In the genomic region with DNA sequence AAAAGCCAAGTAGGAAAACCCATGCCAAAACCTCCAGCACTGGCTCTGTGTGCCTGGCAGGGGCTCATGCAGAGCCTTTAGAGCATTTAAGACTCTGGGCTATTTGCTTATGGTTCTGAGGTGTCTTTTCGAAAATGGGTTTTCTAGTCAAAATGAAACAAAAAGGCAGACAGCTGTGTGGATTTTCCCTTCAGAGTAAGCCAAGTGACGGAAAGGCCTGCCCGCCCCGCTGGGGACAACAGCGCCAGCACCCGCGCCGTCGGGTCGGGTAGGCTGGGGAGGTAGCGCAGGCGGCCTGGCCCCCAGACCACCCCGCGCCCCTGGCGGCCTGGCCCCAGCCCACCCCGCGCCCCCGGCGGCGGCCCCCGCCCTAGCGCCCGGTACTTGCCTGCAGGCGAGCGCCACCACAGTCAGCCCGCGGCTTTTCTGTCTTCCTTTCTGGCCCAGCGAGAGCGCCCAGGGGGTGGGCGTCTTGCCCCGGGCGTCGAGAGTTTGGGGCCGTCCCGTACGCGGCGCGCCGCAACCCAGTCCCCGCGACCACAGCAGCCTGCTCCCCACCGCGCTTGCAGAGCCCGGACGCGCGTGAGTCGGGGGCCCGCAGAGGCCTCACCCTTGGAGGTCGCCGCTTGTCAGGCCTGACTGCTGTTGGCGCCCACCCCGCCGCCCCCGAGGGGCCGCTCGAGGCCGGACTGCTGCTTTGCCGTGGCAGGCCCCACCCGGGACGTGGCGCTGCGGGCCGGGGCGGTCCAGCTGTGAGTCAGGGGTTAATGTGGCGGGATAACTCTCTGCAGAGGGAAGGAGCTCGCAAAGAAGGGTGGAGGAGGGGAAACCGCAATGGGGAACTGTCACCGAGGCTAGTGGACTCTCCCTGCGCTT, we compare ENCODE assay signal across 1 cellular context.
A peak's percentile ranks its signal among the peaks of the same experiment; 100 is the strongest.
TF ChIP-seq lines count a peak whose summit lies in the region.

A gene with protein sequence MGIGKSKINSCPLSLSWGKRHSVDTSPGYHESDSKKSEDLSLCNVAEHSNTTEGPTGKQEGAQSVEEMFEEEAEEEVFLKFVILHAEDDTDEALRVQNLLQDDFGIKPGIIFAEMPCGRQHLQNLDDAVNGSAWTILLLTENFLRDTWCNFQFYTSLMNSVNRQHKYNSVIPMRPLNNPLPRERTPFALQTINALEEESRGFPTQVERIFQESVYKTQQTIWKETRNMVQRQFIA (minus strand): TSS at position 771 of the 876 bp plus-strand sequence. CDS start 21,223 bp downstream, outside the sequence.

TF ChIP-seq in H1, 55 proteins besides CTCF, POLR2A, EP300 and RAD21:
- TF ChIP-seq BACH1 (IDR thresholded peaks at IDR 0.05; ENCODE audit: low read length) (0 out of 2 replicates have a peak, but pooled peaks have one; percentile 17), TAF7 (optimal IDR thresholded peaks at IDR 0.05; ENCODE audit: borderline replicate concordance, low read depth, low read length) (peak; percentile 38), ASH2L (IDR thresholded peaks at IDR 0.05; ENCODE audit: low read length) (peak; percentile 21), TCF12 (IDR thresholded peaks at IDR 0.05; ENCODE audit: low read depth, low read length) (no peak), GABPA (IDR thresholded peaks at IDR 0.05; ENCODE audit: borderline replicate concordance, insufficient read depth, low read length) (no peak)
- TF ChIP-seq, protein P1, sequence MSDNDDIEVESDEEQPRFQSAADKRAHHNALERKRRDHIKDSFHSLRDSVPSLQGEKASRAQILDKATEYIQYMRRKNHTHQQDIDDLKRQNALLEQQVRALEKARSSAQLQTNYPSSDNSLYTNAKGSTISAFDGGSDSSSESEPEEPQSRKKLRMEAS (IDR thresholded peaks at IDR 0.05), result peak; percentile 14; the same call in 1 of the 2 replicates
- TF ChIP-seq, protein P2, sequence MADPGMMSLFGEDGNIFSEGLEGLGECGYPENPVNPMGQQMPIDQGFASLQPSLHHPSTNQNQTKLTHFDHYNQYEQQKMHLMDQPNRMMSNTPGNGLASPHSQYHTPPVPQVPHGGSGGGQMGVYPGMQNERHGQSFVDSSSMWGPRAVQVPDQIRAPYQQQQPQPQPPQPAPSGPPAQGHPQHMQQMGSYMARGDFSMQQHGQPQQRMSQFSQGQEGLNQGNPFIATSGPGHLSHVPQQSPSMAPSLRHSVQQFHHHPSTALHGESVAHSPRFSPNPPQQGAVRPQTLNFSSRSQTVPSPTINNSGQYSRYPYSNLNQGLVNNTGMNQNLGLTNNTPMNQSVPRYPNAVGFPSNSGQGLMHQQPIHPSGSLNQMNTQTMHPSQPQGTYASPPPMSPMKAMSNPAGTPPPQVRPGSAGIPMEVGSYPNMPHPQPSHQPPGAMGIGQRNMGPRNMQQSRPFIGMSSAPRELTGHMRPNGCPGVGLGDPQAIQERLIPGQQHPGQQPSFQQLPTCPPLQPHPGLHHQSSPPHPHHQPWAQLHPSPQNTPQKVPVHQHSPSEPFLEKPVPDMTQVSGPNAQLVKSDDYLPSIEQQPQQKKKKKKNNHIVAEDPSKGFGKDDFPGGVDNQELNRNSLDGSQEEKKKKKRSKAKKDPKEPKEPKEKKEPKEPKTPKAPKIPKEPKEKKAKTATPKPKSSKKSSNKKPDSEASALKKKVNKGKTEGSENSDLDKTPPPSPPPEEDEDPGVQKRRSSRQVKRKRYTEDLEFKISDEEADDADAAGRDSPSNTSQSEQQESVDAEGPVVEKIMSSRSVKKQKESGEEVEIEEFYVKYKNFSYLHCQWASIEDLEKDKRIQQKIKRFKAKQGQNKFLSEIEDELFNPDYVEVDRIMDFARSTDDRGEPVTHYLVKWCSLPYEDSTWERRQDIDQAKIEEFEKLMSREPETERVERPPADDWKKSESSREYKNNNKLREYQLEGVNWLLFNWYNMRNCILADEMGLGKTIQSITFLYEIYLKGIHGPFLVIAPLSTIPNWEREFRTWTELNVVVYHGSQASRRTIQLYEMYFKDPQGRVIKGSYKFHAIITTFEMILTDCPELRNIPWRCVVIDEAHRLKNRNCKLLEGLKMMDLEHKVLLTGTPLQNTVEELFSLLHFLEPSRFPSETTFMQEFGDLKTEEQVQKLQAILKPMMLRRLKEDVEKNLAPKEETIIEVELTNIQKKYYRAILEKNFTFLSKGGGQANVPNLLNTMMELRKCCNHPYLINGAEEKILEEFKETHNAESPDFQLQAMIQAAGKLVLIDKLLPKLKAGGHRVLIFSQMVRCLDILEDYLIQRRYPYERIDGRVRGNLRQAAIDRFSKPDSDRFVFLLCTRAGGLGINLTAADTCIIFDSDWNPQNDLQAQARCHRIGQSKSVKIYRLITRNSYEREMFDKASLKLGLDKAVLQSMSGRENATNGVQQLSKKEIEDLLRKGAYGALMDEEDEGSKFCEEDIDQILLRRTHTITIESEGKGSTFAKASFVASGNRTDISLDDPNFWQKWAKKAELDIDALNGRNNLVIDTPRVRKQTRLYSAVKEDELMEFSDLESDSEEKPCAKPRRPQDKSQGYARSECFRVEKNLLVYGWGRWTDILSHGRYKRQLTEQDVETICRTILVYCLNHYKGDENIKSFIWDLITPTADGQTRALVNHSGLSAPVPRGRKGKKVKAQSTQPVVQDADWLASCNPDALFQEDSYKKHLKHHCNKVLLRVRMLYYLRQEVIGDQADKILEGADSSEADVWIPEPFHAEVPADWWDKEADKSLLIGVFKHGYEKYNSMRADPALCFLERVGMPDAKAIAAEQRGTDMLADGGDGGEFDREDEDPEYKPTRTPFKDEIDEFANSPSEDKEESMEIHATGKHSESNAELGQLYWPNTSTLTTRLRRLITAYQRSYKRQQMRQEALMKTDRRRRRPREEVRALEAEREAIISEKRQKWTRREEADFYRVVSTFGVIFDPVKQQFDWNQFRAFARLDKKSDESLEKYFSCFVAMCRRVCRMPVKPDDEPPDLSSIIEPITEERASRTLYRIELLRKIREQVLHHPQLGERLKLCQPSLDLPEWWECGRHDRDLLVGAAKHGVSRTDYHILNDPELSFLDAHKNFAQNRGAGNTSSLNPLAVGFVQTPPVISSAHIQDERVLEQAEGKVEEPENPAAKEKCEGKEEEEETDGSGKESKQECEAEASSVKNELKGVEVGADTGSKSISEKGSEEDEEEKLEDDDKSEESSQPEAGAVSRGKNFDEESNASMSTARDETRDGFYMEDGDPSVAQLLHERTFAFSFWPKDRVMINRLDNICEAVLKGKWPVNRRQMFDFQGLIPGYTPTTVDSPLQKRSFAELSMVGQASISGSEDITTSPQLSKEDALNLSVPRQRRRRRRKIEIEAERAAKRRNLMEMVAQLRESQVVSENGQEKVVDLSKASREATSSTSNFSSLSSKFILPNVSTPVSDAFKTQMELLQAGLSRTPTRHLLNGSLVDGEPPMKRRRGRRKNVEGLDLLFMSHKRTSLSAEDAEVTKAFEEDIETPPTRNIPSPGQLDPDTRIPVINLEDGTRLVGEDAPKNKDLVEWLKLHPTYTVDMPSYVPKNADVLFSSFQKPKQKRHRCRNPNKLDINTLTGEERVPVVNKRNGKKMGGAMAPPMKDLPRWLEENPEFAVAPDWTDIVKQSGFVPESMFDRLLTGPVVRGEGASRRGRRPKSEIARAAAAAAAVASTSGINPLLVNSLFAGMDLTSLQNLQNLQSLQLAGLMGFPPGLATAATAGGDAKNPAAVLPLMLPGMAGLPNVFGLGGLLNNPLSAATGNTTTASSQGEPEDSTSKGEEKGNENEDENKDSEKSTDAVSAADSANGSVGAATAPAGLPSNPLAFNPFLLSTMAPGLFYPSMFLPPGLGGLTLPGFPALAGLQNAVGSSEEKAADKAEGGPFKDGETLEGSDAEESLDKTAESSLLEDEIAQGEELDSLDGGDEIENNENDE (IDR thresholded peaks at IDR 0.05; ENCODE audit: insufficient replicate concordance, low read length), result no peak
